ENCODE assay signal across 22 cellular contexts in the genomic region with DNA sequence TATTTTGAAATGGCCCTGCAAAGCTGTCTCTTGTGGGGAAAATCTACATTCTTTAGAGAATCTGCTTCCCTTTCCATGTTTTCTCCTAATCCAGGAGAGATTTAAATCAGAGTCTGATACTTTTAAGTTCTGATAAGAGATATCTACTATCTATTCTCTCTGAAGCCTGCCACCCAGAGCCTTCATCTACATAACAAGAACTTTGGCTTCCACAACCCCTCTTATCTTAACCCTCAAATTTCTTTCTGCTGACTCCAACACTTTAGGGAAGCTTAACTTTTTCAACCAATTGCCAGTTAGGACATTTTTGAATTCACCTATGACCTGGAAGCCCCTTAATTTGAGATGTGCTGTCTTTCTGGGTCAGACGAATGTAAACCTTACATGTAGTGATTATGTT.
"Had no signal": no experiment of that assay in that cellular context is flagged by ENCODE, and none has a peak within 500 bp of the region (broad histone marks: within the 10 kb centered on the region; RNA-seq: fewer than 3 reads in every experiment).

No MANE protein-coding gene starts in this region.

- H3K36me3 Mint-ChIP-seq: IgD-negative memory B cell had no signal

- H3K27me3 ChIP-seq: Peyer's patch, SJCRH30 had no signal

- H3K27ac Mint-ChIP-seq: IgD-negative memory B cell had no signal

- H3K9me3 ChIP-seq: Peyer's patch had no signal

- H3K4me3 Mint-ChIP-seq: IgD-negative memory B cell had no signal

- ATAC-seq: K562, Right ventricle myocardium inferior, SK-N-SH treated with all-trans-retinoic acid at 6 μM for 48 hours had no signal

- DNase-seq: MV-4-11, NCI-H1048, NCI-H1105, NCI-H1417, NCI-H1436 treated with DMSO at 0.1 percent for 48 hours, NCI-H1694, NCI-H187 treated with DMSO at 0.1 percent for 48 hours, NCI-H2029 treated with DMSO at 0.1 percent for 48 hours, NCI-H2227 treated with DMSO at 0.1 percent for 48 hours, NCI-H524, NCI-H526 treated with DMSO at 0.1 percent for 48 hours, NCI-H748 treated with DMSO at 0.1 percent for 48 hours, OCI-M1, PC-9, Peyer's patch, SHP77 treated with DMSO at 0.1 percent for 48 hours, SJCRH30 had no signal

- H3K4me1 ChIP-seq: Peyer's patch, SJCRH30 had no signal

- H3K36me3 ChIP-seq: Peyer's patch had no signal

- H3K27ac ChIP-seq: HL-60, PC-9, Peyer's patch, SJCRH30 had no signal

- H3K4me3 ChIP-seq: K562, PC-9, Peyer's patch, SJCRH30 had no signal

- H3K4me1 Mint-ChIP-seq: IgD-negative memory B cell had no signal
